Comparison of ENCODE assay signal across 7 cellular contexts in genomic region chr4:183816077-183816476, GRCh38.
"Had no signal": no experiment of that assay in that cellular context is flagged by ENCODE, and none has a peak within 500 bp of the region (broad histone marks: within the 10 kb centered on the region; RNA-seq: fewer than 3 reads in every experiment).

No MANE protein-coding gene starts in this region.

- H3K4me3 ChIP-seq: GM12878 had no signal

- DNase-seq: GDM1, GF-D8 had no signal

- FAIRE-seq: G401.6, GM12878, GM12891, GM12892, GM19239 had no signal
